In genomic region chr12:65300679-65301349, GRCh38 we compare ENCODE assay signal across 1 cellular context.
TF ChIP-seq lines count a peak whose summit lies in the region.

No MANE protein-coding gene starts in this region.

TF ChIP-seq in HCT116, 20 proteins besides CTCF, POLR2A, EP300 and RAD21 (continued from another document):
- TF ChIP-seq, protein P1, sequence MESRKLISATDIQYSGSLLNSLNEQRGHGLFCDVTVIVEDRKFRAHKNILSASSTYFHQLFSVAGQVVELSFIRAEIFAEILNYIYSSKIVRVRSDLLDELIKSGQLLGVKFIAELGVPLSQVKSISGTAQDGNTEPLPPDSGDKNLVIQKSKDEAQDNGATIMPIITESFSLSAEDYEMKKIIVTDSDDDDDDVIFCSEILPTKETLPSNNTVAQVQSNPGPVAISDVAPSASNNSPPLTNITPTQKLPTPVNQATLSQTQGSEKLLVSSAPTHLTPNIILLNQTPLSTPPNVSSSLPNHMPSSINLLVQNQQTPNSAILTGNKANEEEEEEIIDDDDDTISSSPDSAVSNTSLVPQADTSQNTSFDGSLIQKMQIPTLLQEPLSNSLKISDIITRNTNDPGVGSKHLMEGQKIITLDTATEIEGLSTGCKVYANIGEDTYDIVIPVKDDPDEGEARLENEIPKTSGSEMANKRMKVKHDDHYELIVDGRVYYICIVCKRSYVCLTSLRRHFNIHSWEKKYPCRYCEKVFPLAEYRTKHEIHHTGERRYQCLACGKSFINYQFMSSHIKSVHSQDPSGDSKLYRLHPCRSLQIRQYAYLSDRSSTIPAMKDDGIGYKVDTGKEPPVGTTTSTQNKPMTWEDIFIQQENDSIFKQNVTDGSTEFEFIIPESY (IDR thresholded peaks at IDR 0.05; ENCODE audit: extremely low read depth, insufficient replicate concordance, low read length) = no peak
- 0 out of 2 replicates have a peak, but pooled peaks have one; percentile 20 for TF ChIP-seq SRF (IDR thresholded peaks at IDR 0.05; ENCODE audit: low read depth)
- no peak for TF ChIP-seq FOSL1 (IDR thresholded peaks at IDR 0.05; ENCODE audit: low read depth)
- no peak for TF ChIP-seq ZFX (IDR thresholded peaks at IDR 0.05)
- TF ChIP-seq EZH2 (IDR thresholded peaks at IDR 0.05) = no peak
- no peak for TF ChIP-seq SIN3A (IDR thresholded peaks at IDR 0.05; ENCODE audit: low read depth)
- TF ChIP-seq ZNF274 (IDR thresholded peaks at IDR 0.05; ENCODE audit: low read depth, low read length) = no peak
- no peak for TF ChIP-seq TCF7L2 (IDR thresholded peaks at IDR 0.05; ENCODE audit: borderline replicate concordance, extremely low read depth, insufficient read depth, insufficient read length)
- TF ChIP-seq EZH2phosphoT487 (IDR thresholded peaks at IDR 0.05; ENCODE audit: borderline replicate concordance) = no peak
- TF ChIP-seq EGR1 (IDR thresholded peaks at IDR 0.05; ENCODE audit: low read depth) = no peak
